Comparison of ENCODE assay signal across 25 cellular contexts in the genomic region with DNA sequence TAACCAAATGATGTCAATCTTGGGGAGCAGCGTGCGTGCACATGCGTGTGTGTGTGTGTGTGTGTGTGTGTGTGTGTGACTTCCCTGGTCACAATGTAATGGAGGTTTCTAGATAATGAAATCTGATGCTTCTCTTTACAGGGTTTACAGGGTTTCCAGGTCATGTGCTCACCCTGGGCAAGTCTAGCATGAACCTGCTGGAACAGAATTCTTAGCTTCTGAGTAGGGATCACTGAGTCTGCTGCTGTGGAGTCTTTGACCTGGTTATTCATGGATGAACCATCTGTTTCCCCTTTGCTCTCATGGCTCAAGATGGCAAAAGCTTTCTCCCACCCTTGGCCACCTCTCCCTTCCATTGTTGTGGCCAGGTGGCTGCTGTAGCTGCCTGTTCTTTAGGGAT.
"Had no signal": no experiment of that assay in that cellular context is flagged by ENCODE, and none has a peak within 500 bp of the region (broad histone marks: within the 10 kb centered on the region; RNA-seq: fewer than 3 reads in every experiment).

No MANE protein-coding gene starts in this region.

- DNase-seq: activated CD4-positive, alpha-beta T cell treated with anti-CD3 and anti-CD28 coated beads for 48 hours; activated CD4-positive, alpha-beta T cell treated with anti-CD3 and anti-CD28 coated beads, Interleukin-2, amount 50 U/mL, for 48 hours; activated CD8-positive, alpha-beta memory T cell treated with anti-CD3 and anti-CD28 coated beads for 24 hours; activated gamma-delta T cell treated with Interleukin-2 at 50 U/mL for 16 hours; activated naive CD4-positive, alpha-beta T cell treated with anti-CD3 and anti-CD28 coated beads, Interleukin-2, amount 50 U/mL, for 16 hours; amniotic stem cell; brain microvascular endothelial cell; caudate nucleus; effector CD4-positive, alpha-beta T cell; erythroblast; islet precursor cell; left cardiac atrium; midbrain; naive thymus-derived CD4-positive, alpha-beta T cell; nucleus accumbens; pancreas; psoas muscle; right cardiac atrium; stimulated activated CD4-positive, alpha-beta T cell treated with anti-CD3 and anti-CD28 coated beads, Interleukin-15, amount 100 ng/mL, for 24 hours; stimulated activated CD4-positive, alpha-beta T cell treated with anti-CD3 and anti-CD28 coated beads, Interleukin-2, amount 100 ng/mL, for 24 hours; stimulated activated naive CD4-positive, alpha-beta T cell; SW 1271; T-helper 9 cell; transverse colon had no signal

- ATAC-seq: gastroesophageal sphincter; left cardiac atrium; naive thymus-derived CD4-positive, alpha-beta T cell; pancreas; psoas muscle; right cardiac atrium had no signal
